ENCODE assay signal across 13 cellular contexts in the genomic region with DNA sequence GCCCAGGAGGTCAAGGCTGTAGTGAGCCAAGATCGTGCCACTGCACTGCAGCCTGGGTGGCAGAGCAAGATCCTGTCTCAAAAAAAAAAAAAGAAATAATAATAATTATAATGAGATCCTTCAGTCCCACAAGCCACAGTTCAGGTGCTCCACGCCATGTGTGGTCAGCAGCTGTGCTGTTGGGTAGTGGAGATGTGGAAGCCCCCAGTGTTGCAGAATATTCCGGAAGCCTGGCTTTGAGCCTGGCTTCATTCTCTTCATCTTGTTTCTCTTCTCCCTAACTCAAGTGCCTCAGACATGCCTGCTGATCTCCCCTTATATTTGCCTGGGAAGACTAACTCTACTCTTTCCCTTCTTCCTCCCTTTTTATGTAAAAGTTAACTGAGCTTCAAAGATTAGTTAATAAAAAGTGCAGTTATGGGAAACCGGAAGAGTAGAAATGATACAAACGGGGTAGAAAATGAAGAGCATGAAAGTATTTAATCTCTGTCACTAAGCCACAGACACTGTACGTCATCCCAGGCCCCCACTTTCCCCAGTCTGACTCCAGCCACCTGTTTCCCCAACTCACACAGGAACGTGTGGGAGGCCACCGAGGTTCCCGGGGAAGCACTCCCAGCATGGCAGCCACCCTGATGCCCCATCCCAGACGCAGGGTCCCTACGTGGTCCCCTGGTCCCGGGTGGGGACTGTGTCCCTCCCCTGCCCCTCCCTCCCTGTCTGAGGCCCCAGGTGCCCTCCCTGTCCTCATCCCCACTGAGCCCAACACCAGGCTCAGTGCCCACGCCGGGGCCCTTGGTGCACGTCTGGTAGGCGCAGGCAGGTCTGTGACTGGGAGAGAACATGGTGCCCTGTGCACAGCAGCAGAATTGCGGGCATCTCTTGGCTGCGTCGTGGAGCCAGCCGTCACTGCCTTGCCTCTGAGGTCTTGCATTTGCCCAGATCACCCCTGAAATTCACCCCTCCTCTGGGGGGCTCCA.
"Had no signal": no experiment of that assay in that cellular context is flagged by ENCODE, and none has a peak within 500 bp of the region (broad histone marks: within the 10 kb centered on the region; RNA-seq: fewer than 3 reads in every experiment).

No MANE protein-coding gene starts in this region.

- H3K27ac Mint-ChIP-seq: activated CD4-positive, alpha-beta T cell treated with anti-CD3 and anti-CD28 coated beads, Interleukin-2, amount 10 ng/mL, durations not matched to agents 24 days and 14 days; stimulated activated naive CD8-positive, alpha-beta T cell treated with anti-CD3 and anti-CD28 coated beads, Interleukin-15, Interleukin-2, amounts not matched to agents 100 ng/mL and 50 ng/mL, for 24 hours had no signal

- H3K4me1 Mint-ChIP-seq: activated CD4-positive, alpha-beta T cell treated with anti-CD3 and anti-CD28 coated beads, Interleukin-2, amount 10 ng/mL, durations not matched to agents 24 days and 14 days had no signal

- H3K4me3 Mint-ChIP-seq: activated CD4-positive, alpha-beta T cell treated with anti-CD3 and anti-CD28 coated beads, Interleukin-2, amount 10 ng/mL, durations not matched to agents 24 days and 14 days; activated T-cell treated with anti-CD3 and anti-CD28 coated beads, Interleukin-2, amount 50 U/mL, for 4 hours; stimulated activated naive CD8-positive, alpha-beta T cell treated with anti-CD3 and anti-CD28 coated beads, Interleukin-15, Interleukin-2, amounts not matched to agents 100 ng/mL and 50 ng/mL, for 24 hours had no signal

- DNase-seq: activated CD4-positive, alpha-beta T cell treated with anti-CD3 and anti-CD28 coated beads, Interleukin-2, amount 10 ng/mL, durations not matched to agents 24 days and 14 days; activated CD8-positive, alpha-beta memory T cell treated with anti-CD3 and anti-CD28 coated beads, Interleukin-2, amount 50 U/mL, for 4 hours; activated effector memory CD4-positive, alpha-beta T cell treated with Interleukin-2 at 50 U/mL for 16 hours; activated naive CD4-positive, alpha-beta T cell treated with anti-CD3 and anti-CD28 coated beads, Interleukin-2, amount 50 U/mL, for 16 hours; activated T-cell treated with anti-CD3 and anti-CD28 coated beads, Interleukin-2, amount 50 U/mL, for 4 hours; foreskin keratinocyte; hippocampal formation; left colon; lower lobe of right lung; retina; T1000; transverse colon had no signal

- ATAC-seq: activated T-cell treated with anti-CD3 and anti-CD28 coated beads, Interleukin-2, amount 50 U/mL, for 4 hours; foreskin keratinocyte; left colon; lower lobe of right lung had no signal

- H3K27me3 Mint-ChIP-seq: activated CD4-positive, alpha-beta T cell treated with anti-CD3 and anti-CD28 coated beads, Interleukin-2, amount 10 ng/mL, durations not matched to agents 24 days and 14 days; stimulated activated naive CD8-positive, alpha-beta T cell treated with anti-CD3 and anti-CD28 coated beads, Interleukin-15, Interleukin-2, amounts not matched to agents 100 ng/mL and 50 ng/mL, for 24 hours had no signal

- H3K9me3 Mint-ChIP-seq: activated CD4-positive, alpha-beta T cell treated with anti-CD3 and anti-CD28 coated beads, Interleukin-2, amount 10 ng/mL, durations not matched to agents 24 days and 14 days; activated T-cell treated with anti-CD3 and anti-CD28 coated beads, Interleukin-2, amount 50 U/mL, for 4 hours; stimulated activated naive CD8-positive, alpha-beta T cell treated with anti-CD3 and anti-CD28 coated beads, Interleukin-15, Interleukin-2, amounts not matched to agents 100 ng/mL and 50 ng/mL, for 24 hours had no signal
